ENCODE assay signal across 30 cellular contexts in the genomic region with DNA sequence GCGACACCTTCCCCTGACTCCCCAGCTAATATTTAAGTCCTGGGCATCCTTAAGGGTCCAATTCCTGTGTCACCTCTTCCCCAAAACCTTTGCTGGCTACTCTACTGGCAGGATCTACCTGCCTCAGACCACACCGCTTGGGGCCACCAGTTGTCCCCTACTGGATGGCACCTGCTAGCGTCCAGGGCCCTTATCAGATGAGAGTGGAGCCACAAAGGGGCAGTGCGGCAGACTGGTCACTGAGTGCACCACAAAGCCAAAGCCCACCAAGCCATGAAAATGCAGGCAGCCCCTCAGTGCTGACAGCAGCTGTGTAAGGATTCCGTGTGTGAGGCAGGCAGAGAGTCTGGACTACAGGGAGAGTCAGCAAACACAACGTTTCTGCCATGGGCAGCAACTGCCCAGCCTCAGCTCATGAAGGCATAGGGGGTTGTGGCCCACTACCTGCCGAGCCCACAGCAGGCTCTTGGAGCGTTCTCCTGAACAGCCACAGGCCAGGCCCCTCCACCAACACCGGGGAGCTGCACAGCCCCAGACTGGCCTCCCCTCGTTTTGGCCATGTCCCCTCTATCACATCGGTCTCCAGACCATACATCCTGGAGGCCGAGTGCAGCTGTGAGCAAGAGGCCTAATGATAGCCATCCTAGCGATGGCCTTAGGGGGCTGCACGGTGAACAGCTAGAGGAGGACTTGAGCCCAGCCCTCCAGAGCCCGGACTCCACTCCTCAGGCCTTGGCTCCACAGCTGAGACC. TPM values are rescaled to one million over a fixed set of nuclear protein-coding genes. Genes with fewer than 3 reads are reported as not detected.
A peak's percentile ranks its signal among the peaks of the same experiment; 100 is the strongest.
DNase-seq lines count a peak whose midpoint lies in the region; ATAC-seq and TF ChIP-seq lines count a peak whose summit lies in the region.
"Had no signal": no experiment of that assay in that cellular context is flagged by ENCODE, and none has a peak within 500 bp of the region (broad histone marks: within the 10 kb centered on the region; RNA-seq: fewer than 3 reads in every experiment).

No MANE protein-coding gene starts in this region.

- peaks cover 39% of the 10 kb centered on the region for H3K27me3 ChIP-seq in osteoblast (ENCODE audit: insufficient read depth, low read length)
- H3K27me3 ChIP-seq: left lung, ovary had no signal

- no peaks in the 10 kb centered on the region for H4K20me1 ChIP-seq in osteoblast (ENCODE audit: insufficient read depth, low read length)

- no peaks in the 10 kb centered on the region for H3K9me3 Mint-ChIP-seq in T-helper 2 cell treated with Interferon-gamma antibody and Interleukin-4, amounts not matched to agents 5 μg/mL and 100 μg/mL, for 36 hours
- H3K9me3 Mint-ChIP-seq: activated T-helper 17 cell treated with anti-CD3 and anti-CD28 coated beads, Interleukin-2, amount 50 U/mL, for 72 hours; CD4-positive, alpha-beta memory T cell; naive thymus-derived CD8-positive, alpha-beta T cell had no signal

- no peaks in the 10 kb centered on the region for H3K36me3 ChIP-seq in osteoblast (ENCODE audit: insufficient read depth, low read length)
- H3K36me3 ChIP-seq: left lung, ovary, WERI-Rb-1 had no signal

- H3K27ac Mint-ChIP-seq in T-helper 2 cell treated with Interferon-gamma antibody and Interleukin-4, amounts not matched to agents 5 μg/mL and 100 μg/mL, for 36 hours: no peak overlapping the region
- H3K27ac Mint-ChIP-seq: activated T-helper 17 cell treated with anti-CD3 and anti-CD28 coated beads, Interleukin-2, amount 50 U/mL, for 72 hours; CD4-positive, alpha-beta memory T cell; naive thymus-derived CD8-positive, alpha-beta T cell had no signal

- H3K36me3 Mint-ChIP-seq in T-helper 2 cell treated with Interferon-gamma antibody and Interleukin-4, amounts not matched to agents 5 μg/mL and 100 μg/mL, for 36 hours (ENCODE audit: low read depth): no peaks in the 10 kb centered on the region
- H3K36me3 Mint-ChIP-seq: CD4-positive, alpha-beta memory T cell; naive thymus-derived CD8-positive, alpha-beta T cell had no signal

- H3K4me3 ChIP-seq in osteoblast (ENCODE audit: insufficient read depth, low read length): no peak overlapping the region
- H3K4me3 ChIP-seq: left lung, ovary, thoracic aorta had no signal

- no peak overlapping the region for H3K4me3 Mint-ChIP-seq in T-helper 2 cell treated with Interferon-gamma antibody and Interleukin-4, amounts not matched to agents 5 μg/mL and 100 μg/mL, for 36 hours
- H3K4me3 Mint-ChIP-seq: activated T-helper 17 cell treated with anti-CD3 and anti-CD28 coated beads, Interleukin-2, amount 50 U/mL, for 72 hours; CD4-positive, alpha-beta memory T cell; naive thymus-derived CD8-positive, alpha-beta T cell had no signal

- no peaks in the 10 kb centered on the region for H3K9me3 ChIP-seq in osteoblast (ENCODE audit: low read depth, low read length)
- H3K9me3 ChIP-seq: left lung, ovary, thoracic aorta had no signal

- no peak overlapping the region for H3K4me2 ChIP-seq in osteoblast (ENCODE audit: insufficient read depth, low read length)

- peaks cover 11% of the 10 kb centered on the region for H3K27me3 Mint-ChIP-seq in T-helper 2 cell treated with Interferon-gamma antibody and Interleukin-4, amounts not matched to agents 5 μg/mL and 100 μg/mL, for 36 hours (ENCODE audit: low read depth)
- H3K27me3 Mint-ChIP-seq: activated T-helper 17 cell treated with anti-CD3 and anti-CD28 coated beads, Interleukin-2, amount 50 U/mL, for 72 hours had no signal

- H3K4me1 ChIP-seq in osteoblast (ENCODE audit: insufficient read depth, low read length): no peaks in the 10 kb centered on the region
- H3K4me1 ChIP-seq: left lung had no signal

- peak; percentile 1 for DNase-seq in T-helper 2 cell treated with Interferon-gamma antibody and Interleukin-4, amounts not matched to agents 5 μg/mL and 100 μg/mL, for 36 hours (ENCODE audit: low spot score)
- DNase-seq in T-helper 2 cell (no peak), cardiac septum (ENCODE audit: low spot score) (peak; percentile 68), left cardiac atrium (no peak), osteoblast (ENCODE audit: insufficient read length, low spot score, missing footprints) (peak; percentile 32), SHP77 (lab: John Stamatoyannopoulos, UW) (no peak), GM20000 (ENCODE audit: low spot score) (no peak)
- DNase-seq: CD4-positive, alpha-beta memory T cell; cerebellar nuclear complex; DMS 273 treated with DMSO at 0.1 percent for 48 hours; midbrain; naive thymus-derived CD8-positive, alpha-beta T cell; NCI-H1092 treated with DMSO at 0.1 percent for 48 hours; NCI-H1930; NCI-H226; NCI-H748 treated with DMSO at 0.1 percent for 48 hours; stimulated activated CD4-positive, alpha-beta T cell treated with anti-CD3 and anti-CD28 coated beads, Interleukin-12 subunit alpha, Interleukin-12 subunit beta, amount 100 ng/mL, for 4 hours; stimulated activated CD4-positive, alpha-beta T cell treated with anti-CD3 and anti-CD28 coated beads, Interleukin-4, amount 100 ng/mL, for 24 hours; stimulated activated naive CD4-positive, alpha-beta T cell treated with Interleukin-2 at 50 U/mL for 16 hours; T-helper 9 cell; WERI-Rb-1 had no signal

- no peak overlapping the region for H2AFZ ChIP-seq in osteoblast (ENCODE audit: low read length)

- no peak for ATAC-seq in left cardiac atrium
- no peak for ATAC-seq in GM21825 (IDR thresholded peaks at IDR 0.05; ENCODE audit: unreplicated experiment)
- ATAC-seq: HCT116; left lung; naive thymus-derived CD8-positive, alpha-beta T cell had no signal

- H3K27ac ChIP-seq in osteoblast (ENCODE audit: low read depth, low read length): no peak overlapping the region
- H3K27ac ChIP-seq: 22Rv1, epithelial cell of prostate, left lung, ovary, thoracic aorta, WERI-Rb-1 had no signal

- H3K4me1 Mint-ChIP-seq in T-helper 2 cell treated with Interferon-gamma antibody and Interleukin-4, amounts not matched to agents 5 μg/mL and 100 μg/mL, for 36 hours (ENCODE audit: low read depth): no peaks in the 10 kb centered on the region
- H3K4me1 Mint-ChIP-seq: activated T-helper 17 cell treated with anti-CD3 and anti-CD28 coated beads, Interleukin-2, amount 50 U/mL, for 72 hours; naive thymus-derived CD8-positive, alpha-beta T cell had no signal

- TF ChIP-seq CTCF in osteoblast (IDR thresholded peaks at IDR 0.05; ENCODE audit: extremely low read depth, low read depth, low read length) (no peak), GM20000 (IDR thresholded peaks at IDR 0.05; ENCODE audit: extremely low read depth, missing control alignments) (no peak)

- intact Hi-C loops in cardiac septum (cut with DNase I): no loop called here
- intact Hi-C loops in left cardiac atrium (cut with DNase I): no loop called here

- no peaks in the 10 kb centered on the region for H3K79me2 ChIP-seq in osteoblast (ENCODE audit: insufficient read depth, low read length)

RNA-seq across cellular contexts. Expression of a gene that starts 32.3 kb away (rescaled TPM):
- total RNA-seq in cardiac septum: 26.8 TPM
- 10 to 100 TPM; 20.2 to 22.9 TPM for total RNA-seq in left cardiac atrium
- total RNA-seq in osteoblast: under 0.01 TPM in 1 of 2 replicates, not detected in the other
- total RNA-seq: activated CD8-positive, alpha-beta memory T cell treated with anti-CD3 and anti-CD28 coated beads for 36 hours; CD4-positive, alpha-beta memory T cell; naive thymus-derived CD8-positive, alpha-beta T cell had no signal

Comparison
In these comparisons a context has a peak if more than half of its experiments do, and no peak if none do; other contexts are left out.
1. DNase-seq: peak in T-helper 2 cell treated with Interferon-gamma antibody and Interleukin-4, amounts not matched to agents 5 μg/mL and 100 μg/mL, for 36 hours (single experiment), cardiac septum (single experiment) and osteoblast (single experiment); none in T-helper 2 cell (0 of 5), left cardiac atrium (single experiment), SHP77 (0 of 2) and GM20000 (single experiment).
2. RNA of a gene that starts 32.3 kb away (total RNA-seq): 26.8 TPM in cardiac septum (single experiment) and 20.2 to 22.9 TPM in left cardiac atrium; under 0.01 TPM in osteoblast; every median in the first group is over 10 times any median in the second.